2 cellular contexts compared by ENCODE assay signal in genomic region chr16:86653289-86654006, GRCh38.
TF ChIP-seq lines count a peak whose summit lies in the region.

No MANE protein-coding gene starts in this region.

TF ChIP-seq in SK-N-SH, 30 proteins besides CTCF, POLR2A, EP300 and RAD21 (continued from another document):
- TF ChIP-seq RCOR1 (IDR thresholded peaks at IDR 0.05; ENCODE audit: low read length) (no peak), ZBTB33 (IDR thresholded peaks at IDR 0.05; ENCODE audit: borderline replicate concordance, low read depth) (no peak), TCF12 (IDR thresholded peaks at IDR 0.05) (no peak), IRF3 (IDR thresholded peaks at IDR 0.05; ENCODE audit: low read depth, low read length) (no peak), FOXJ3 (CRISPR knock-in tag; IDR thresholded peaks at IDR 0.05) (no peak), MXI1 (IDR thresholded peaks at IDR 0.05; ENCODE audit: low read depth, low read length) (no peak), TAF1 (IDR thresholded peaks at IDR 0.05; ENCODE audit: borderline replicate concordance, low read depth, low read length) (no peak), PBX3 (IDR thresholded peaks at IDR 0.05) (no peak), MEF2A (IDR thresholded peaks at IDR 0.05; ENCODE audit: borderline replicate concordance, low read depth) (no peak), POLR2AphosphoS5 (IDR thresholded peaks at IDR 0.05; ENCODE audit: low read depth, low read length) (no peak), ELF1 (IDR thresholded peaks at IDR 0.05) (no peak)

TF ChIP-seq in SK-N-SH treated with all-trans-retinoic acid at 6 μM for 48 hours, 23 proteins besides CTCF, POLR2A, EP300 and RAD21 (continued from another document):
- TF ChIP-seq POU6F1 (CRISPR knock-in tag; IDR thresholded peaks at IDR 0.05; ENCODE audit: borderline replicate concordance, low read depth) (no peak), ARNTL (CRISPR knock-in tag; IDR thresholded peaks at IDR 0.05; ENCODE audit: borderline replicate concordance, low read depth) (no peak), ZNF565 (CRISPR knock-in tag; conservative IDR thresholded peaks at IDR 0.05; ENCODE audit: low read depth) (no peak), TSHZ2 (CRISPR knock-in tag; IDR thresholded peaks at IDR 0.05) (no peak), TCF4 (CRISPR knock-in tag; IDR thresholded peaks at IDR 0.05; ENCODE audit: borderline replicate concordance) (no peak), TOX (CRISPR knock-in tag; IDR thresholded peaks at IDR 0.05; ENCODE audit: borderline replicate concordance) (no peak), GLIS3 (CRISPR knock-in tag; IDR thresholded peaks at IDR 0.05) (no peak), ZFP30 (CRISPR knock-in tag; IDR thresholded peaks at IDR 0.05) (no peak), CREB5 (CRISPR knock-in tag; IDR thresholded peaks at IDR 0.05; ENCODE audit: low read depth) (no peak), BACH2 (CRISPR knock-in tag; IDR thresholded peaks at IDR 0.05; ENCODE audit: borderline replicate concordance) (no peak), ZFP3 (CRISPR knock-in tag; IDR thresholded peaks at IDR 0.05) (no peak), ZNF8 (CRISPR knock-in tag; IDR thresholded peaks at IDR 0.05) (no peak), ISL1 (CRISPR knock-in tag; IDR thresholded peaks at IDR 0.05) (no peak), SNAI2 (CRISPR knock-in tag; IDR thresholded peaks at IDR 0.05) (no peak)
